ENCODE assay signal across 2 cellular contexts in genomic region chr20:50108571-50109235, GRCh38.
TF ChIP-seq lines count a peak whose summit lies in the region.

No MANE protein-coding gene starts in this region.

TF ChIP-seq in GM23338, 12 proteins besides CTCF, POLR2A, EP300 and RAD21:
- TF ChIP-seq NANOG (IDR thresholded peaks at IDR 0.05; ENCODE audit: borderline replicate concordance) (no peak), REST (IDR thresholded peaks at IDR 0.05; ENCODE audit: unreplicated experiment) (no peak), ZNF331 (CRISPR knock-in tag; IDR thresholded peaks at IDR 0.05; ENCODE audit: low read depth) (no peak)

TF ChIP-seq in GM12878, 131 proteins besides CTCF, POLR2A, EP300 and RAD21:
- TF ChIP-seq ZNF384 (IDR thresholded peaks at IDR 0.05; ENCODE audit: borderline replicate concordance, low read depth, low read length) (no peak), ASH2L (IDR thresholded peaks at IDR 0.05; ENCODE audit: borderline replicate concordance, low read depth) (no peak), SIX5 (IDR thresholded peaks at IDR 0.05; ENCODE audit: low read depth, low read length, severe bottlenecking) (no peak), ETV6 (conservative IDR thresholded peaks at IDR 0.05 in 1 of 2, IDR thresholded peaks at IDR 0.05 in 1 of 2; ENCODE audit: borderline replicate concordance in 1 of 2, low read depth in 1 of 2) (no peak), CREB1 (IDR thresholded peaks at IDR 0.05; ENCODE audit: low read depth) (no peak), USF1 (IDR thresholded peaks at IDR 0.05; ENCODE audit: borderline replicate concordance, extremely low read length, insufficient read depth, low read depth, low read length) (no peak), KDM1A (IDR thresholded peaks at IDR 0.05; ENCODE audit: borderline replicate concordance) (no peak), ZBTB11 (CRISPR knock-in tag; IDR thresholded peaks at IDR 0.05) (no peak), SMC3 (IDR thresholded peaks at IDR 0.05; ENCODE audit: borderline replicate concordance, low read length) (no peak), HDAC6 (IDR thresholded peaks at IDR 0.05; ENCODE audit: unreplicated experiment) (no peak)
- TF ChIP-seq, protein P1, sequence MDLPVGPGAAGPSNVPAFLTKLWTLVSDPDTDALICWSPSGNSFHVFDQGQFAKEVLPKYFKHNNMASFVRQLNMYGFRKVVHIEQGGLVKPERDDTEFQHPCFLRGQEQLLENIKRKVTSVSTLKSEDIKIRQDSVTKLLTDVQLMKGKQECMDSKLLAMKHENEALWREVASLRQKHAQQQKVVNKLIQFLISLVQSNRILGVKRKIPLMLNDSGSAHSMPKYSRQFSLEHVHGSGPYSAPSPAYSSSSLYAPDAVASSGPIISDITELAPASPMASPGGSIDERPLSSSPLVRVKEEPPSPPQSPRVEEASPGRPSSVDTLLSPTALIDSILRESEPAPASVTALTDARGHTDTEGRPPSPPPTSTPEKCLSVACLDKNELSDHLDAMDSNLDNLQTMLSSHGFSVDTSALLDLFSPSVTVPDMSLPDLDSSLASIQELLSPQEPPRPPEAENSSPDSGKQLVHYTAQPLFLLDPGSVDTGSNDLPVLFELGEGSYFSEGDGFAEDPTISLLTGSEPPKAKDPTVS (IDR thresholded peaks at IDR 0.05; ENCODE audit: low read depth, low read length) = no peak
TF ChIP-seq in GM12878: peak in this region for 0.
